In genomic region chr14:77590845-77591506, GRCh38 we compare ENCODE assay signal across 11 cellular contexts. TPM values are rescaled to one million over a fixed set of nuclear protein-coding genes. Genes with fewer than 3 reads are reported as not detected.
A peak's percentile ranks its signal among the peaks of the same experiment; 100 is the strongest.
DNase-seq lines count a peak whose midpoint lies in the region; ATAC-seq and TF ChIP-seq lines count a peak whose summit lies in the region.
"Had no signal": no experiment of that assay in that cellular context is flagged by ENCODE, and none has a peak within 500 bp of the region (broad histone marks: within the 10 kb centered on the region; RNA-seq: fewer than 3 reads in every experiment).

No MANE protein-coding gene starts in this region.

- H3K4me2 ChIP-seq in PC-9 = peak overlapping the region; percentile 55

- DNase-seq in activated naive CD4-positive, alpha-beta T cell treated with Interleukin-2 at 50 U/mL for 16 hours = no peak
- DNase-seq in PC-9 (peak; percentile 38 to 80), foreskin keratinocyte (peak; percentile 94 to 95), upper lobe of right lung (no peak), esophagus muscularis mucosa (ENCODE audit: extremely low spot score) (no peak)
- DNase-seq: activated CD4-positive, alpha-beta T cell treated with anti-CD3 and anti-CD28 coated beads, Interleukin-2, amount 50 U/mL, for 4 hours; brain microvascular endothelial cell; IMR-90 had no signal

- TF ChIP-seq EP300 in esophagus muscularis mucosa (IDR thresholded peaks at IDR 0.05) (no peak), gastroesophageal sphincter (IDR thresholded peaks at IDR 0.05) (no peak)

- 74% methylated on average over 6 of the region's 6 CpGs for WGBS in esophagus muscularis mucosa
- 62 to 64% methylated on average over 6 of the region's 6 CpGs for WGBS in gastroesophageal sphincter (ENCODE audit: low coverage in 1 of 2), 2 donors

- peaks cover 13% of the 10 kb centered on the region for H3K36me3 ChIP-seq in PC-9 (ENCODE audit: low read depth)
- peaks cover 9% of the 10 kb centered on the region for H3K36me3 ChIP-seq in upper lobe of right lung
- peaks cover 0 to 20% (median 16%) of the 10 kb centered on the region in 4 donors for H3K36me3 ChIP-seq in esophagus muscularis mucosa
- H3K36me3 ChIP-seq in gastroesophageal sphincter = peaks cover 0 to 18% of the 10 kb centered on the region in 2 donors

- peaks cover 47% of the 10 kb centered on the region for H3F3A ChIP-seq in PC-9 (ENCODE audit: insufficient read depth, low read depth)

- peak overlapping the region; percentile 11 for H3K4me3 Mint-ChIP-seq in activated naive CD4-positive, alpha-beta T cell treated with anti-CD3 and anti-CD28 coated beads, Interleukin-2, amount 50 U/mL, for 24 hours

- no peaks in the 10 kb centered on the region for H4K20me1 ChIP-seq in PC-9 (ENCODE audit: insufficient read depth)

- no peak for TF ChIP-seq POLR2A in esophagus muscularis mucosa (IDR thresholded peaks at IDR 0.05; ENCODE audit: low read depth)
- no peak for TF ChIP-seq POLR2A in gastroesophageal sphincter (IDR thresholded peaks at IDR 0.05)

- no peaks in the 10 kb centered on the region for H3K9me3 Mint-ChIP-seq in activated naive CD4-positive, alpha-beta T cell treated with anti-CD3 and anti-CD28 coated beads, Interleukin-2, amount 50 U/mL, for 24 hours

- H3K4me1 Mint-ChIP-seq in activated naive CD4-positive, alpha-beta T cell treated with anti-CD3 and anti-CD28 coated beads, Interleukin-2, amount 50 U/mL, for 24 hours = peaks cover 70% of the 10 kb centered on the region

- POLR2A ChIA-PET in PC-9 (lab: Charles Lee; ENCODE audit: unreplicated experiment) = interaction anchor here (0.5 to 0.6 kb wide), 2 partner anchors 20 to 214 kb away, joined by 3 to 10 read pairs; partner anchors contain the start of gene SAMD15

- H3K27me3 ChIP-seq in PC-9 (ENCODE audit: insufficient read depth, low read depth) (no peaks in the 10 kb centered on the region), foreskin keratinocyte (no peaks in the 10 kb centered on the region), upper lobe of right lung (no peaks in the 10 kb centered on the region), esophagus muscularis mucosa (no peaks in the 10 kb centered on the region), gastroesophageal sphincter (no peaks in the 10 kb centered on the region)
- H3K27me3 ChIP-seq: brain microvascular endothelial cell had no signal

- peak overlapping the region; percentile 60 for H3K27ac ChIP-seq in PC-9
- H3K27ac ChIP-seq in foreskin keratinocyte = no peak overlapping the region
- H3K27ac ChIP-seq in upper lobe of right lung = peak overlapping the region; percentile 21
- H3K27ac ChIP-seq in esophagus muscularis mucosa (replicated peaks in 1 of 4) = no peak overlapping the region
- H3K27ac ChIP-seq in gastroesophageal sphincter = no peak overlapping the region
- H3K27ac ChIP-seq: brain microvascular endothelial cell had no signal

- peaks cover 4% of the 10 kb centered on the region; the same call in 1 of the 2 replicates for H3K9me2 ChIP-seq in PC-9 (ENCODE audit: insufficient read depth)

- no peaks in the 10 kb centered on the region for H3K27me3 Mint-ChIP-seq in activated naive CD4-positive, alpha-beta T cell treated with anti-CD3 and anti-CD28 coated beads, Interleukin-2, amount 50 U/mL, for 24 hours

- peak overlapping the region; percentile 5; the same call in 1 of the 2 replicates for H3K4me3 ChIP-seq in PC-9
- H3K4me3 ChIP-seq in upper lobe of right lung = no peak overlapping the region
- no peak overlapping the region for H3K4me3 ChIP-seq in esophagus muscularis mucosa
- no peak overlapping the region for H3K4me3 ChIP-seq in gastroesophageal sphincter

- H3K27ac Mint-ChIP-seq in activated naive CD4-positive, alpha-beta T cell treated with anti-CD3 and anti-CD28 coated beads, Interleukin-2, amount 50 U/mL, for 24 hours = no peak overlapping the region

- H3K4me1 ChIP-seq in PC-9 (replicated peaks; ENCODE audit: insufficient read depth) (peaks cover 53% of the 10 kb centered on the region), foreskin keratinocyte (peaks cover 29% of the 10 kb centered on the region), upper lobe of right lung (peaks cover 42% of the 10 kb centered on the region), esophagus muscularis mucosa (peaks cover 0 to 9% (median 7%) of the 10 kb centered on the region in 4 donors), gastroesophageal sphincter (peaks cover 0 to 4% (median 0%) of the 10 kb centered on the region in 3 donors)

- H3K9me3 ChIP-seq in PC-9 (ENCODE audit: insufficient read depth, low read depth) (no peaks in the 10 kb centered on the region), upper lobe of right lung (no peaks in the 10 kb centered on the region), esophagus muscularis mucosa (no peaks in the 10 kb centered on the region), gastroesophageal sphincter (no peaks in the 10 kb centered on the region)

- intact Hi-C loops in PC-9 (cut with micrococcal nuclease; ENCODE audit: unreplicated experiment) = no loop called here
- intact Hi-C loops in upper lobe of right lung (cut with DNase I) = no loop called here
- intact Hi-C loops in esophagus muscularis mucosa (cut with DNase I) = no loop called here

- BruUV-seq in PC-9 (replicated peaks; lab: Mats Ljungman, UMichigan) = no TSS peak

- TF ChIP-seq CTCF in PC-9 (conservative IDR thresholded peaks at IDR 0.05) = no peak
- no peak for TF ChIP-seq CTCF in foreskin keratinocyte (conservative IDR thresholded peaks at IDR 0.05)
- no peak for TF ChIP-seq CTCF in upper lobe of right lung (IDR thresholded peaks at IDR 0.05)
- TF ChIP-seq CTCF in esophagus muscularis mucosa (IDR thresholded peaks at IDR 0.05) = no peak
- TF ChIP-seq CTCF in gastroesophageal sphincter (IDR thresholded peaks at IDR 0.05) = no peak

- H3K36me3 Mint-ChIP-seq in activated naive CD4-positive, alpha-beta T cell treated with anti-CD3 and anti-CD28 coated beads, Interleukin-2, amount 50 U/mL, for 24 hours = peaks cover 11% of the 10 kb centered on the region

- H3K79me2 ChIP-seq in PC-9 (ENCODE audit: low read depth) = peaks cover 79% of the 10 kb centered on the region

- H2AFZ ChIP-seq in PC-9 = no peak overlapping the region

- ATAC-seq in foreskin keratinocyte = peak; percentile 85
- ATAC-seq in upper lobe of right lung = no peak
- no peak for ATAC-seq in HG02884 (IDR thresholded peaks at IDR 0.05; ENCODE audit: unreplicated experiment)
- ATAC-seq in gastroesophageal sphincter = no peak

- CTCF ChIA-PET in PC-9 (lab: Charles Lee) = no interaction called here

RNA-seq across cellular contexts. Expression of gene SPTLC2, which starts 25.5 kb away (rescaled TPM):
- total RNA-seq in PC-9 (2021) = 68.4 and 81.7 TPM in 2 replicates
- total RNA-seq in foreskin keratinocyte = 35.0 and 36.6 TPM in 2 replicates
- 15.6 and 18.0 TPM in 2 replicates for polyA plus RNA-seq in foreskin keratinocyte
- total RNA-seq in upper lobe of right lung = 44.2 TPM
- total RNA-seq in esophagus muscularis mucosa = 10 to 100 TPM; 14.5 to 25.3 (median 20.1) TPM
- total RNA-seq in gastroesophageal sphincter = 10 to 100 TPM; 13.2 to 35.2 (median 20.5) TPM

Comparison
In these comparisons a context has a peak if more than half of its experiments do, and no peak if none do; other contexts are left out.
1. DNase-seq: peak in PC-9 (2 of 2) and foreskin keratinocyte (2 of 2); none in activated naive CD4-positive, alpha-beta T cell treated with Interleukin-2 at 50 U/mL for 16 hours (single experiment), upper lobe of right lung (single experiment) and esophagus muscularis mucosa (single experiment).
2. H3K27ac ChIP-seq: peak in PC-9 (single experiment) and upper lobe of right lung (single experiment); none in foreskin keratinocyte (single experiment), esophagus muscularis mucosa (0 of 4) and gastroesophageal sphincter (0 of 4).